21 cellular contexts compared by ENCODE assay signal in the genomic region with DNA sequence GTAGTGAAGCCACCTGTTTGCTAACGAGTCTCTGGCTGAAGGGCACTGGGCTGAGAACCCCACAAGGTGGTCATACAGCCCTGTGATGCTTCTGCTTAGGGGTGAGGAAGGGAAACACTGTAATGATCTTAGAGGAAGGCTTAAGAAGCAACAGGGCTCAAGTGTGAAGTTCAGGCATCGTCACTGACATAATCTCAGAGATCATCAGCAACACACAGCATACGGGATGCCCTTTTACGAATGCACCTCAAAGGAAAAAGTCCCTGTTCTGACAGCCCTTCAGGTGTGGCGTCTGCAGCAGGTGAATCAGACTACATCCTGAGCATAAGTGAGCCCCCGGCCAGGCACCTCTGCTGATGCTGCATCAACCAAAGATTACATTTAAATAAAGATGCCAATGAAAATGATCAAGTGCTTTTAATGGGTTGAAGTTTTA. TPM values are rescaled to one million over a fixed set of nuclear protein-coding genes. Genes with fewer than 3 reads are reported as not detected.
DNase-seq lines count a peak whose midpoint lies in the region; ATAC-seq and TF ChIP-seq lines count a peak whose summit lies in the region.
"Had no signal": no experiment of that assay in that cellular context is flagged by ENCODE, and none has a peak within 500 bp of the region (broad histone marks: within the 10 kb centered on the region; RNA-seq: fewer than 3 reads in every experiment).

No MANE protein-coding gene starts in this region.

- peak overlapping the region; percentile 58 for H3K27ac Mint-ChIP-seq in activated CD4-positive, alpha-beta T cell treated with anti-CD3 and anti-CD28 coated beads for 36 hours
- H3K27ac Mint-ChIP-seq in activated naive CD8-positive, alpha-beta T cell, result peak overlapping the region; percentile 17
- no peak overlapping the region for H3K27ac Mint-ChIP-seq in activated naive CD8-positive, alpha-beta T cell treated with anti-CD3 and anti-CD28 coated beads for 36 hours
- peak overlapping the region; percentile 88 for H3K27ac Mint-ChIP-seq in glutamatergic neuron (ENCODE audit: unreplicated experiment)

- H3K4me3 Mint-ChIP-seq in activated CD4-positive, alpha-beta T cell treated with anti-CD3 and anti-CD28 coated beads for 36 hours, result no peak overlapping the region
- no peak overlapping the region for H3K4me3 Mint-ChIP-seq in activated naive CD8-positive, alpha-beta T cell
- H3K4me3 Mint-ChIP-seq in activated naive CD8-positive, alpha-beta T cell treated with anti-CD3 and anti-CD28 coated beads for 36 hours, result no peak overlapping the region
- peak overlapping the region; percentile 40 for H3K4me3 Mint-ChIP-seq in glutamatergic neuron (ENCODE audit: unreplicated experiment)
- H3K4me3 Mint-ChIP-seq: CD14-positive monocyte had no signal

- TF ChIP-seq CTCF in glutamatergic neuron (IDR thresholded peaks at IDR 0.05; ENCODE audit: partially characterized antibody, unreplicated experiment) (no peak), coronary artery (IDR thresholded peaks at IDR 0.05) (no peak)

- H3K9me3 Mint-ChIP-seq in activated CD4-positive, alpha-beta T cell treated with anti-CD3 and anti-CD28 coated beads for 36 hours (ENCODE audit: low read depth), result no peaks in the 10 kb centered on the region
- no peaks in the 10 kb centered on the region for H3K9me3 Mint-ChIP-seq in activated naive CD8-positive, alpha-beta T cell (ENCODE audit: low read depth)
- H3K9me3 Mint-ChIP-seq in activated naive CD8-positive, alpha-beta T cell treated with anti-CD3 and anti-CD28 coated beads for 36 hours, result no peaks in the 10 kb centered on the region
- H3K9me3 Mint-ChIP-seq in glutamatergic neuron (ENCODE audit: unreplicated experiment), result peaks cover 5% of the 10 kb centered on the region
- H3K9me3 Mint-ChIP-seq: CD14-positive monocyte had no signal

- peaks cover 37% of the 10 kb centered on the region for H3K4me1 Mint-ChIP-seq in activated CD4-positive, alpha-beta T cell treated with anti-CD3 and anti-CD28 coated beads for 36 hours
- peaks cover 1% of the 10 kb centered on the region for H3K4me1 Mint-ChIP-seq in activated naive CD8-positive, alpha-beta T cell (ENCODE audit: low read depth)
- peaks cover 11% of the 10 kb centered on the region for H3K4me1 Mint-ChIP-seq in activated naive CD8-positive, alpha-beta T cell treated with anti-CD3 and anti-CD28 coated beads for 36 hours
- peaks cover 53% of the 10 kb centered on the region for H3K4me1 Mint-ChIP-seq in glutamatergic neuron (ENCODE audit: low read depth, unreplicated experiment)
- H3K4me1 Mint-ChIP-seq: CD14-positive monocyte had no signal

- H3K9me3 ChIP-seq in thymus (ENCODE audit: control insufficient read depth), result no peaks in the 10 kb centered on the region
- H3K9me3 ChIP-seq: Caco-2 had no signal

- no peaks in the 10 kb centered on the region for H3K27me3 Mint-ChIP-seq in activated CD4-positive, alpha-beta T cell treated with anti-CD3 and anti-CD28 coated beads for 36 hours
- no peaks in the 10 kb centered on the region for H3K27me3 Mint-ChIP-seq in activated naive CD8-positive, alpha-beta T cell
- no peaks in the 10 kb centered on the region for H3K27me3 Mint-ChIP-seq in activated naive CD8-positive, alpha-beta T cell treated with anti-CD3 and anti-CD28 coated beads for 36 hours
- H3K27me3 Mint-ChIP-seq in glutamatergic neuron (ENCODE audit: unreplicated experiment), result peaks cover 3% of the 10 kb centered on the region

- intact Hi-C loops in activated CD4-positive, alpha-beta T cell treated with anti-CD3 and anti-CD28 coated beads for 36 hours (cut with DNase I, micrococcal nuclease), result loop anchor here in 1 of 2 experiments (2.0 kb wide), 1 partner anchor 70 kb away; no protein-coding TSS in a partner anchor

- H3K36me3 ChIP-seq in thymus (ENCODE audit: control insufficient read depth, insufficient read depth), result no peaks in the 10 kb centered on the region

- 81% methylated on average over 6 of the region's 6 CpGs for WGBS in thymus

- H3K4me1 ChIP-seq in thymus (ENCODE audit: control insufficient read depth, insufficient read depth, low read length), result no peaks in the 10 kb centered on the region
- H3K4me1 ChIP-seq: Caco-2 had no signal

- no peak overlapping the region for H3K4me3 ChIP-seq in thymus (ENCODE audit: low read length)
- no peak overlapping the region for H3K4me3 ChIP-seq in coronary artery

- no peaks in the 10 kb centered on the region for H3K27me3 ChIP-seq in thymus (ENCODE audit: control insufficient read depth, insufficient read depth)

- POLR2A ChIA-PET in activated CD4-positive, alpha-beta T cell treated with anti-CD3 and anti-CD28 coated beads for 36 hours (lab: Charles Lee), result interaction anchor here (0.6 kb wide), 1 partner anchor 63 kb away, joined by 4 read pairs; no protein-coding TSS in a partner anchor

- CTCF ChIA-PET in activated CD4-positive, alpha-beta T cell treated with anti-CD3 and anti-CD28 coated beads for 36 hours (lab: Charles Lee), result interaction anchor here (1.3 kb wide), 1 partner anchor 17 kb away, joined by 3 read pairs; no protein-coding TSS in a partner anchor

- H3K36me3 Mint-ChIP-seq in activated CD4-positive, alpha-beta T cell treated with anti-CD3 and anti-CD28 coated beads for 36 hours (ENCODE audit: low read depth), result peaks cover 7% of the 10 kb centered on the region
- H3K36me3 Mint-ChIP-seq in activated naive CD8-positive, alpha-beta T cell, result peaks cover 16% of the 10 kb centered on the region
- peaks cover 7% of the 10 kb centered on the region for H3K36me3 Mint-ChIP-seq in activated naive CD8-positive, alpha-beta T cell treated with anti-CD3 and anti-CD28 coated beads for 36 hours
- no peaks in the 10 kb centered on the region for H3K36me3 Mint-ChIP-seq in glutamatergic neuron (ENCODE audit: unreplicated experiment)

- DNase-seq in activated CD4-positive, alpha-beta T cell treated with anti-CD3 and anti-CD28 coated beads for 36 hours, result peak; percentile 24
- DNase-seq in activated CD4-positive, alpha-beta T cell treated with anti-CD3 and anti-CD28 coated beads for 4 hours, result no peak
- DNase-seq in activated naive CD8-positive, alpha-beta T cell treated with anti-CD3 and anti-CD28 coated beads for 36 hours, result no peak
- DNase-seq in glutamatergic neuron, result no peak
- no peak for DNase-seq in NCI-H446 (lab: John Stamatoyannopoulos, UW)
- no peak for DNase-seq in coronary artery (ENCODE audit: low spot score)
- DNase-seq: Caco-2, GOT3, KBM-7, NCI-H1105 treated with DMSO at 0.1 percent for 48 hours, NCI-H1694, NCI-H510A treated with DMSO at 0.1 percent for 48 hours, NCI-H774 had no signal

- H3K27ac ChIP-seq in thymus (ENCODE audit: low read depth) (peak overlapping the region; percentile 37), coronary artery (no peak overlapping the region)
- H3K27ac ChIP-seq: 22Rv1 had no signal

- ATAC-seq in activated CD4-positive, alpha-beta T cell treated with anti-CD3 and anti-CD28 coated beads for 36 hours, result peak; percentile 53
- ATAC-seq: HCT116, Right ventricle myocardium inferior had no signal

RNA-seq across cellular contexts. Expression of gene INSM1, which starts 58.6 kb away (rescaled TPM):
- total RNA-seq in activated CD4-positive, alpha-beta T cell treated with anti-CD3 and anti-CD28 coated beads for 36 hours, result 1 to 10 TPM; 6.1 to 6.8 TPM
- total RNA-seq in activated naive CD8-positive, alpha-beta T cell treated with anti-CD3 and anti-CD28 coated beads for 36 hours, result under 1 TPM; 0.19 to 0.34 TPM
- 332 TPM for total RNA-seq in glutamatergic neuron (ENCODE audit: unreplicated experiment)
- 7.6 TPM for polyA plus RNA-seq in thymus
- total RNA-seq: Caco-2, HepG2, OCI-LY7, Right ventricle myocardium inferior had no signal
- polyA plus RNA-seq: CD14-positive monocyte, HepG2 had no signal

Comparison
In these comparisons a context has a peak if more than half of its experiments do, and no peak if none do; other contexts are left out.
1. RNA of gene INSM1, which starts 58.6 kb away (total RNA-seq): 332 TPM in glutamatergic neuron (single experiment); 6.1 to 6.8 TPM in activated CD4-positive, alpha-beta T cell treated with anti-CD3 and anti-CD28 coated beads for 36 hours and 0.19 to 0.34 TPM in activated naive CD8-positive, alpha-beta T cell treated with anti-CD3 and anti-CD28 coated beads for 36 hours; every median in the first group is over 10 times any median in the second.